10 cellular contexts compared by ENCODE assay signal in genomic region chr3:139538733-139539132, GRCh38. TPM values are rescaled to one million over a fixed set of nuclear protein-coding genes. Genes with fewer than 3 reads are reported as not detected.
A peak's percentile ranks its signal among the peaks of the same experiment; 100 is the strongest.
DNase-seq lines count a peak whose midpoint lies in the region; ATAC-seq and TF ChIP-seq lines count a peak whose summit lies in the region.
"Had no signal": no experiment of that assay in that cellular context is flagged by ENCODE, and none has a peak within 500 bp of the region (broad histone marks: within the 10 kb centered on the region; RNA-seq: fewer than 3 reads in every experiment).

No MANE protein-coding gene starts in this region.

- DNase-seq in activated T-cell treated with anti-CD3 and anti-CD28 coated beads, Interleukin-2, amount 50 U/mL, for 72 hours, result no peak
- DNase-seq in activated T-cell treated with anti-CD3 and anti-CD28 coated beads for 4 hours (no peak), foreskin keratinocyte (no peak), aorta (peak; percentile 74 to 86), dermis blood vessel endothelial cell (no peak)
- DNase-seq in activated naive CD4-positive, alpha-beta T cell treated with anti-CD3 and anti-CD28 coated beads, Interleukin-2, amount 50 U/mL, for 16 hours, result no peak

- no peak for ATAC-seq in activated T-cell treated with anti-CD3 and anti-CD28 coated beads, Interleukin-2, amount 50 U/mL, for 72 hours (replicated peaks in 1 of 2)
- ATAC-seq in foreskin keratinocyte, result no peak
- peak; percentile 12 for ATAC-seq in aorta (ENCODE audit: low FRiP score)
- ATAC-seq in activated T-helper 17 cell treated with anti-CD3 and anti-CD28 coated beads, Interleukin-2, amount 50 U/mL, for 72 hours (replicated peaks), result no peak

- H3K27me3 ChIP-seq in foreskin keratinocyte (no peaks in the 10 kb centered on the region), aorta (ENCODE audit: control insufficient read depth in 1 of 2, insufficient read depth in 2 of 2, low read length in 1 of 2) (no peaks in the 10 kb centered on the region)

- peaks cover 63% of the 10 kb centered on the region for H3K27me3 Mint-ChIP-seq in activated T-cell treated with anti-CD3 and anti-CD28 coated beads, Interleukin-2, amount 50 U/mL, for 72 hours (ENCODE audit: low read depth)
- no peaks in the 10 kb centered on the region for H3K27me3 Mint-ChIP-seq in nephron (ENCODE audit: low read depth)
- H3K27me3 Mint-ChIP-seq in activated T-helper 17 cell treated with anti-CD3 and anti-CD28 coated beads, Interleukin-2, amount 50 U/mL, for 72 hours, result peaks cover 39% of the 10 kb centered on the region

- peaks cover 22% of the 10 kb centered on the region for H3K4me1 Mint-ChIP-seq in activated T-cell treated with anti-CD3 and anti-CD28 coated beads, Interleukin-2, amount 50 U/mL, for 72 hours (ENCODE audit: low read depth)
- peaks cover 79% of the 10 kb centered on the region for H3K4me1 Mint-ChIP-seq in nephron
- H3K4me1 Mint-ChIP-seq in activated T-helper 17 cell treated with anti-CD3 and anti-CD28 coated beads, Interleukin-2, amount 50 U/mL, for 72 hours, result no peaks in the 10 kb centered on the region

- WGBS in aorta, 2 donors, result 16 to 25% methylated on average over 21 of the region's 21 CpGs

- no peak for TF ChIP-seq CTCF in foreskin keratinocyte (conservative IDR thresholded peaks at IDR 0.05)
- no peak for TF ChIP-seq CTCF in nephron (IDR thresholded peaks at IDR 0.05; ENCODE audit: unreplicated experiment in 3 of 3)

- H3K4me3 ChIP-seq in aorta (ENCODE audit: low read length in 2 of 2), result peak overlapping the region; percentile 32 to 45

- H3K4me1 ChIP-seq in foreskin keratinocyte, result peaks cover 39% of the 10 kb centered on the region
- peaks cover 0 to 4% of the 10 kb centered on the region in 2 donors for H3K4me1 ChIP-seq in aorta (ENCODE audit: control insufficient read depth in 1 of 2, insufficient read depth in 2 of 2, low read length in 2 of 2)

- no peaks in the 10 kb centered on the region for H3K36me3 Mint-ChIP-seq in activated T-cell treated with anti-CD3 and anti-CD28 coated beads, Interleukin-2, amount 50 U/mL, for 72 hours (ENCODE audit: insufficient read depth in 2 of 2)
- peaks cover 21% of the 10 kb centered on the region for H3K36me3 Mint-ChIP-seq in nephron (ENCODE audit: low read depth)
- H3K36me3 Mint-ChIP-seq in activated T-helper 17 cell treated with anti-CD3 and anti-CD28 coated beads, Interleukin-2, amount 50 U/mL, for 72 hours (ENCODE audit: low read depth), result no peaks in the 10 kb centered on the region

- H3K27ac Mint-ChIP-seq in activated T-cell treated with anti-CD3 and anti-CD28 coated beads, Interleukin-2, amount 50 U/mL, for 72 hours, result no peak overlapping the region
- H3K27ac Mint-ChIP-seq in nephron, result peak overlapping the region; percentile 95 to 99 (median 98)
- H3K27ac Mint-ChIP-seq in activated T-helper 17 cell treated with anti-CD3 and anti-CD28 coated beads, Interleukin-2, amount 50 U/mL, for 72 hours, result no peak overlapping the region

- H3K9me3 Mint-ChIP-seq in activated T-cell treated with anti-CD3 and anti-CD28 coated beads, Interleukin-2, amount 50 U/mL, for 72 hours, result no peaks in the 10 kb centered on the region
- no peaks in the 10 kb centered on the region for H3K9me3 Mint-ChIP-seq in nephron
- no peaks in the 10 kb centered on the region for H3K9me3 Mint-ChIP-seq in activated T-helper 17 cell treated with anti-CD3 and anti-CD28 coated beads, Interleukin-2, amount 50 U/mL, for 72 hours

- H3K9me3 ChIP-seq in aorta (ENCODE audit: control insufficient read depth, low read length), result no peaks in the 10 kb centered on the region

- peak overlapping the region; percentile 59 for H3K27ac ChIP-seq in foreskin keratinocyte
- no peak overlapping the region for H3K27ac ChIP-seq in aorta (ENCODE audit: low read depth in 1 of 2, low read length in 2 of 2)
- H3K27ac ChIP-seq: C4-2B had no signal

- H3K4me3 Mint-ChIP-seq in activated T-cell treated with anti-CD3 and anti-CD28 coated beads, Interleukin-2, amount 50 U/mL, for 72 hours, result peak overlapping the region; percentile 64 to 76
- peak overlapping the region; percentile 88 to 91 (median 90) for H3K4me3 Mint-ChIP-seq in nephron
- no peak overlapping the region for H3K4me3 Mint-ChIP-seq in activated T-helper 17 cell treated with anti-CD3 and anti-CD28 coated beads, Interleukin-2, amount 50 U/mL, for 72 hours

- no peaks in the 10 kb centered on the region for H3K36me3 ChIP-seq in aorta (ENCODE audit: control insufficient read depth in 1 of 2, insufficient read depth in 2 of 2, low read length in 1 of 2)

- intact Hi-C loops in aorta (cut with DNase I), result loop anchor here in 1 of 2 donors (5.0 kb wide), 1 partner anchor 139 kb away; the partner anchor contains the start of gene NMNAT3

RNA-seq across cellular contexts. Expression of gene RBP1, which starts 0.8 kb away (rescaled TPM):
- total RNA-seq in activated T-cell treated with anti-CD3 and anti-CD28 coated beads, Interleukin-2, amount 50 U/mL, for 72 hours, result not detected
- total RNA-seq in foreskin keratinocyte, result 37.5 and 137 TPM in 2 replicates
- 59.8 and 303 TPM in 2 replicates for polyA plus RNA-seq in foreskin keratinocyte
- total RNA-seq in aorta, result 10 to 100 TPM; 26.8 to 31.0 TPM
- polyA plus RNA-seq in aorta, result 10 to 100 TPM; 31.9 to 60.4 TPM
- total RNA-seq in activated T-helper 17 cell treated with anti-CD3 and anti-CD28 coated beads, Interleukin-2, amount 50 U/mL, for 72 hours, result not detected
- 58.5 and 65.9 TPM in 2 replicates for total RNA-seq in dermis blood vessel endothelial cell
- total RNA-seq: HT-29 had no signal

Comparison
In these comparisons a context has a peak if more than half of its experiments do, and no peak if none do; other contexts are left out.
1. DNase-seq: peak in aorta (2 of 2); none in activated T-cell treated with anti-CD3 and anti-CD28 coated beads, Interleukin-2, amount 50 U/mL, for 72 hours (0 of 2), activated T-cell treated with anti-CD3 and anti-CD28 coated beads for 4 hours (single experiment), foreskin keratinocyte (0 of 2), dermis blood vessel endothelial cell (single experiment) and activated naive CD4-positive, alpha-beta T cell treated with anti-CD3 and anti-CD28 coated beads, Interleukin-2, amount 50 U/mL, for 16 hours (single experiment).
2. H3K27ac Mint-ChIP-seq: peak in nephron (3 of 3); none in activated T-cell treated with anti-CD3 and anti-CD28 coated beads, Interleukin-2, amount 50 U/mL, for 72 hours (single experiment) and activated T-helper 17 cell treated with anti-CD3 and anti-CD28 coated beads, Interleukin-2, amount 50 U/mL, for 72 hours (single experiment).
3. RNA of gene RBP1, which starts 0.8 kb away (total RNA-seq): 58.5 to 65.9 TPM in dermis blood vessel endothelial cell, 37.5 to 137 TPM in foreskin keratinocyte and 26.8 to 31.0 TPM in aorta; not detected in activated T-cell treated with anti-CD3 and anti-CD28 coated beads, Interleukin-2, amount 50 U/mL, for 72 hours and not detected in activated T-helper 17 cell treated with anti-CD3 and anti-CD28 coated beads, Interleukin-2, amount 50 U/mL, for 72 hours; every median in the first group is over 10 times any median in the second.